In genomic region chr9:129483467-129484324, GRCh38 we compare ENCODE assay signal across 9 cellular contexts.
A peak's percentile ranks its signal among the peaks of the same experiment; 100 is the strongest.
DNase-seq lines count a peak whose midpoint lies in the region; ATAC-seq, FAIRE-seq and TF ChIP-seq lines count a peak whose summit lies in the region.
"Had no signal": no experiment of that assay in that cellular context is flagged by ENCODE, and none has a peak within 500 bp of the region (broad histone marks: within the 10 kb centered on the region; RNA-seq: fewer than 3 reads in every experiment).

No MANE protein-coding gene starts in this region.

- H3K9me2 ChIP-seq in PC-9 (ENCODE audit: insufficient read depth): no peaks in the 10 kb centered on the region

- no peaks in the 10 kb centered on the region for H3K27me3 ChIP-seq in PC-9 (ENCODE audit: insufficient read depth, low read depth)
- no peaks in the 10 kb centered on the region for H3K27me3 ChIP-seq in keratinocyte (ENCODE audit: control insufficient read depth, extremely low read depth, insufficient read depth, low read length)
- H3K27me3 ChIP-seq in skeletal muscle tissue (ENCODE audit: control insufficient read depth in 3 of 3, insufficient read depth in 3 of 3, low read length in 3 of 3): no peaks in the 10 kb centered on the region

- H3K36me3 Mint-ChIP-seq in activated CD4-positive, alpha-beta T cell treated with anti-CD3 and anti-CD28 coated beads, Interleukin-2, amount 10 ng/mL, durations not matched to agents 7 days and 5 days (ENCODE audit: low read depth): no peaks in the 10 kb centered on the region

- H3K9me3 Mint-ChIP-seq in activated CD4-positive, alpha-beta T cell treated with anti-CD3 and anti-CD28 coated beads, Interleukin-2, amount 10 ng/mL, durations not matched to agents 7 days and 5 days: no peaks in the 10 kb centered on the region

- peaks cover 34% of the 10 kb centered on the region for H3K4me1 Mint-ChIP-seq in activated CD4-positive, alpha-beta T cell treated with anti-CD3 and anti-CD28 coated beads, Interleukin-2, amount 10 ng/mL, durations not matched to agents 7 days and 5 days

- DNase-seq in activated CD4-positive, alpha-beta T cell treated with anti-CD3 and anti-CD28 coated beads, Interleukin-2, amount 10 ng/mL, durations not matched to agents 7 days and 5 days: no peak
- DNase-seq in activated CD4-positive, alpha-beta T cell treated with anti-CD3 and anti-CD28 coated beads for 48 hours: no peak
- peak; percentile 77 to 79 for DNase-seq in PC-9
- peak in 49 of 61 donors; percentile 28 to 82 (median 58) for DNase-seq in caudate nucleus (lab: John Stamatoyannopoulos, UW)
- no peak for DNase-seq in keratinocyte (ENCODE audit: low read depth, low spot score)

- peaks cover 22% of the 10 kb centered on the region for H3K27me3 Mint-ChIP-seq in activated CD4-positive, alpha-beta T cell treated with anti-CD3 and anti-CD28 coated beads, Interleukin-2, amount 10 ng/mL, durations not matched to agents 7 days and 5 days

- H3K4me2 ChIP-seq in PC-9: peak overlapping the region; percentile 87
- H3K4me2 ChIP-seq in keratinocyte (ENCODE audit: control insufficient read depth, extremely low read depth, insufficient read depth, low read depth, low read length): peak overlapping the region; percentile 72

- H4K20me1 ChIP-seq in PC-9 (ENCODE audit: insufficient read depth) (no peaks in the 10 kb centered on the region), keratinocyte (ENCODE audit: control insufficient read depth, extremely low read depth, insufficient read depth, low read length) (no peaks in the 10 kb centered on the region)

- TF ChIP-seq CTCF in PC-9 (conservative IDR thresholded peaks at IDR 0.05): no peak
- no peak for TF ChIP-seq CTCF in keratinocyte (optimal IDR thresholded peaks at IDR 0.05 in 1 of 3, IDR thresholded peaks at IDR 0.05 in 1 of 3, conservative IDR thresholded peaks at IDR 0.05 in 1 of 3; ENCODE audit: extremely low read depth in 1 of 3, insufficient read depth in 2 of 3, low read length in 3 of 3)

- no peak for FAIRE-seq in keratinocyte (lab: Jason Lieb, UNC)
- FAIRE-seq: endometrium had no signal

- H3K36me3 ChIP-seq in PC-9 (ENCODE audit: low read depth) (no peaks in the 10 kb centered on the region), keratinocyte (ENCODE audit: control insufficient read depth in 2 of 2, extremely low read depth in 1 of 2, insufficient read depth in 2 of 2, low read length in 2 of 2) (no peaks in the 10 kb centered on the region), skeletal muscle tissue (ENCODE audit: control insufficient read depth in 3 of 3, insufficient read depth in 3 of 3, low read length in 3 of 3) (no peaks in the 10 kb centered on the region)

- H3F3A ChIP-seq in PC-9 (ENCODE audit: insufficient read depth, low read depth): peaks cover 66% of the 10 kb centered on the region

- intact Hi-C loops in PC-9 (cut with micrococcal nuclease; ENCODE audit: unreplicated experiment): loop anchor here (1.0 to 10.0 kb wide), 9 partner anchors 23 to 459 kb away; partner anchors contain the start of genes IER5L, PTGES and SH3GLB2

- peak overlapping the region; percentile 88 for H3K4me3 ChIP-seq in PC-9
- H3K4me3 ChIP-seq in keratinocyte (ENCODE audit: control insufficient read depth in 2 of 3, extremely low read depth in 1 of 3, insufficient read depth in 2 of 3, low read depth in 1 of 3, low read length in 3 of 3): peak overlapping the region; percentile 21 to 44 (median 33)
- H3K4me3 ChIP-seq in skeletal muscle tissue (ENCODE audit: low read length in 3 of 3): peak overlapping the region; percentile 59 to 77 (median 73)

- H3K27ac ChIP-seq in PC-9: peak overlapping the region; percentile 99
- peak overlapping the region; percentile 99 for H3K27ac ChIP-seq in caudate nucleus (ENCODE audit: low read depth, low read length)
- peak overlapping the region; percentile 96 for H3K27ac ChIP-seq in keratinocyte (ENCODE audit: control insufficient read depth, insufficient read depth, low read length)
- peak overlapping the region; percentile 100 for H3K27ac ChIP-seq in skeletal muscle tissue (ENCODE audit: low read depth, low read length)

- POLR2A ChIA-PET in activated CD4-positive, alpha-beta T cell treated with anti-CD3 and anti-CD28 coated beads, Interleukin-2, amount 10 ng/mL, durations not matched to agents 7 days and 5 days (lab: Charles Lee): interaction anchor here (1.1 kb wide), 1 partner anchor 12 kb away, joined by 3 read pairs; no protein-coding TSS in a partner anchor
- POLR2A ChIA-PET in PC-9 (lab: Charles Lee; ENCODE audit: unreplicated experiment): interaction anchor here (0.5 to 1.8 kb wide), 17 partner anchors 11 to 608 kb away, joined by 3 to 27 read pairs (median 5); no protein-coding TSS in a partner anchor

- TSS peak; percentile 41 for BruUV-seq in PC-9 (replicated peaks; lab: Mats Ljungman, UMichigan)

- peak overlapping the region; percentile 87 for H3K9ac ChIP-seq in keratinocyte (ENCODE audit: control insufficient read depth, extremely low read depth, insufficient read depth, low read length)
- peak overlapping the region; percentile 93 to 97 (median 96) for H3K9ac ChIP-seq in skeletal muscle tissue (ENCODE audit: low read depth in 1 of 3, low read length in 3 of 3)

- dilution Hi-C loops in keratinocyte (cut with MboI; ENCODE audit: extremely low pct_ligation_motif_present, low sequenced_read_pairs): no loop called here

- ATAC-seq in HG03469 (IDR thresholded peaks at IDR 0.05; ENCODE audit: unreplicated experiment): no peak
- no peak for ATAC-seq in HG03342 (IDR thresholded peaks at IDR 0.05; ENCODE audit: unreplicated experiment)

- H3K4me1 ChIP-seq in PC-9 (replicated peaks; ENCODE audit: insufficient read depth): peaks cover 80% of the 10 kb centered on the region
- peaks cover 40% of the 10 kb centered on the region for H3K4me1 ChIP-seq in keratinocyte (ENCODE audit: control insufficient read depth, extremely low read depth, insufficient read depth, low read length)
- peaks cover 60 to 63% (median 62%) of the 10 kb centered on the region in 3 donors for H3K4me1 ChIP-seq in skeletal muscle tissue (ENCODE audit: control insufficient read depth in 3 of 3, insufficient read depth in 3 of 3, low read length in 3 of 3)

- H3K9me3 ChIP-seq in PC-9 (ENCODE audit: insufficient read depth, low read depth): no peaks in the 10 kb centered on the region
- no peaks in the 10 kb centered on the region for H3K9me3 ChIP-seq in keratinocyte (ENCODE audit: control insufficient read depth, low read depth, low read length)
- H3K9me3 ChIP-seq in skeletal muscle tissue (ENCODE audit: control insufficient read depth in 3 of 3, low read length in 3 of 3): no peaks in the 10 kb centered on the region

- CTCF ChIA-PET in activated CD4-positive, alpha-beta T cell treated with anti-CD3 and anti-CD28 coated beads, Interleukin-2, amount 10 ng/mL, durations not matched to agents 7 days and 5 days (lab: Charles Lee): interaction anchor here (0.8 to 1.6 kb wide), 7 partner anchors 9 to 23 kb away, joined by 3 to 5 read pairs (median 3); no protein-coding TSS in a partner anchor
- CTCF ChIA-PET in PC-9 (lab: Charles Lee): interaction anchor here (0.6 to 1.2 kb wide), 3 partner anchors 101 to 356 kb away, joined by 3 to 9 read pairs (median 3); no protein-coding TSS in a partner anchor

- peak overlapping the region; percentile 48 for H3K4me3 Mint-ChIP-seq in activated CD4-positive, alpha-beta T cell treated with anti-CD3 and anti-CD28 coated beads, Interleukin-2, amount 10 ng/mL, durations not matched to agents 7 days and 5 days

- no peaks in the 10 kb centered on the region for H3K9me1 ChIP-seq in keratinocyte (ENCODE audit: control insufficient read depth, extremely low read depth, insufficient read depth, low read length)

- H3K79me2 ChIP-seq in PC-9 (ENCODE audit: low read depth): peaks cover 10% of the 10 kb centered on the region
- no peaks in the 10 kb centered on the region for H3K79me2 ChIP-seq in keratinocyte (ENCODE audit: control insufficient read depth, insufficient read depth, low read length)

- H3K27ac Mint-ChIP-seq in activated CD4-positive, alpha-beta T cell treated with anti-CD3 and anti-CD28 coated beads, Interleukin-2, amount 10 ng/mL, durations not matched to agents 7 days and 5 days: no peak overlapping the region

- H2AFZ ChIP-seq in PC-9 (peak overlapping the region; percentile 66), keratinocyte (ENCODE audit: control insufficient read depth, low read length) (peak overlapping the region; percentile 7)

Comparison
In these comparisons a context has a peak if more than half of its experiments do, and no peak if none do; other contexts are left out.
1. DNase-seq: peak in PC-9 (2 of 2) and caudate nucleus (49 of 61); none in activated CD4-positive, alpha-beta T cell treated with anti-CD3 and anti-CD28 coated beads, Interleukin-2, amount 10 ng/mL, durations not matched to agents 7 days and 5 days (single experiment), activated CD4-positive, alpha-beta T cell treated with anti-CD3 and anti-CD28 coated beads for 48 hours (single experiment) and keratinocyte (single experiment).
2. H3K4me3 ChIP-seq: peak in every context shown above with its lines; median percentile 88 in PC-9; 73 in skeletal muscle tissue; 33 in keratinocyte.
3. Peak in every context shown above with its lines, with median percentiles within 50 percentile points of each other: H3K27ac ChIP-seq.